ENCODE assay signal across 15 cellular contexts in the genomic region with DNA sequence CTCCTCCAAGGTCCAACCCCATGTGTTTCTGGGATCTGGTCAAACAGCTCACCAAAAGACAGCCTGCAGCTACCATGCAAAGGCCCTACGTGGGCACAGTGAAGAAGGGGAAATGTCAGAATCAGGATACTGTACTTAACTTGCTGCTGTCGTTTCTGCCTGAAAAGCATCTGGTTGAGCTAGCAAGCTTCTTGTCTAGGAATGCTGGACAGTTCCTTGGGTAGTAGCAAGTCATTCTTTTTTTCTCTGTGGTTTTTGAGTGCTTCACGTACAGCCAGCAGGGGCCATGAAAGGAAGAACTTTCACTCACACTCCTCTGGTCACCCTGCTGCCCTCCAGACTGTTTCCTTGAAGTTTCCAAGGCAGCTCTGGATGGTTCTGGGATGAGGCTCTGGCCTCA. TPM values are rescaled to one million over a fixed set of nuclear protein-coding genes. Genes with fewer than 3 reads are reported as not detected.
DNase-seq lines count a peak whose midpoint lies in the region; ATAC-seq and TF ChIP-seq lines count a peak whose summit lies in the region.
"Had no signal": no experiment of that assay in that cellular context is flagged by ENCODE, and none has a peak within 500 bp of the region (broad histone marks: within the 10 kb centered on the region; RNA-seq: fewer than 3 reads in every experiment).

No MANE protein-coding gene starts in this region.

- H3K27ac Mint-ChIP-seq in CD4-positive, alpha-beta memory T cell = peak overlapping the region in 6 of 7 donors; percentile 46 to 98 (median 82)
- H3K27ac Mint-ChIP-seq: activated CD8-positive, alpha-beta T cell treated with anti-CD3 and anti-CD28 coated beads for 36 hours had no signal

- H3K9me3 Mint-ChIP-seq in CD4-positive, alpha-beta memory T cell = no peaks in the 10 kb centered on the region
- H3K9me3 Mint-ChIP-seq: activated CD8-positive, alpha-beta T cell treated with anti-CD3 and anti-CD28 coated beads for 36 hours had no signal

- H3K36me3 Mint-ChIP-seq in CD4-positive, alpha-beta memory T cell = peaks cover 25 to 39% of the 10 kb centered on the region in 2 donors

- no peak for ATAC-seq in aorta (ENCODE audit: low FRiP score)
- ATAC-seq: activated CD8-positive, alpha-beta T cell treated with anti-CD3 and anti-CD28 coated beads for 36 hours; PC-3 had no signal

- no peaks in the 10 kb centered on the region for H3K27me3 ChIP-seq in CD4-positive, alpha-beta memory T cell (ENCODE audit: insufficient read depth, low read length)
- no peaks in the 10 kb centered on the region for H3K27me3 ChIP-seq in aorta (ENCODE audit: control insufficient read depth in 1 of 2, insufficient read depth in 2 of 2, low read length in 1 of 2)

- H3K4me3 Mint-ChIP-seq in CD4-positive, alpha-beta memory T cell = peak overlapping the region in 6 of 8 donors; percentile 6 to 99 (median 95)
- H3K4me3 Mint-ChIP-seq: activated CD8-positive, alpha-beta T cell treated with anti-CD3 and anti-CD28 coated beads for 36 hours had no signal

- no peaks in the 10 kb centered on the region for H3K9me3 ChIP-seq in CD4-positive, alpha-beta memory T cell (ENCODE audit: control insufficient read depth in 1 of 2, low read length in 2 of 2)
- no peaks in the 10 kb centered on the region for H3K9me3 ChIP-seq in aorta (ENCODE audit: control insufficient read depth, low read length)

- in situ Hi-C loops in astrocyte of the spinal cord (cut with HindIII; ENCODE audit: low sequenced_read_pairs) (loop anchor here (10.0 kb wide), 1 partner anchor 57 kb away; a partner anchor contains a TSS), GM13976 (cut with MboI; ENCODE audit: low sequenced_read_pairs, unreplicated experiment) (no loop called here)

- POLR2A ChIA-PET in CD4-positive, alpha-beta memory T cell (lab: Charles Lee; ENCODE audit: partially characterized antibody) = interaction anchor here (0.9 to 7.5 kb wide), 5 partner anchors 15 to 53 kb away, joined by 3 to 83 read pairs (median 4); a partner anchor contains a TSS

- H3K4me1 ChIP-seq in CD4-positive, alpha-beta memory T cell (ENCODE audit: insufficient read depth, low read length) = peaks cover 73% of the 10 kb centered on the region
- no peaks in the 10 kb centered on the region for H3K4me1 ChIP-seq in aorta (ENCODE audit: control insufficient read depth in 1 of 2, insufficient read depth in 2 of 2, low read length in 2 of 2)

- TF ChIP-seq CTCF in astrocyte of the spinal cord (IDR thresholded peaks at IDR 0.05; ENCODE audit: low read depth, low read length) (no peak), GM13976 (IDR thresholded peaks at IDR 0.05; ENCODE audit: borderline replicate concordance, control extremely low read depth, extremely low read depth, insufficient read depth, missing control alignments) (no peak)

- H3K27me3 Mint-ChIP-seq in CD4-positive, alpha-beta memory T cell = no peaks in the 10 kb centered on the region
- H3K27me3 Mint-ChIP-seq: activated CD8-positive, alpha-beta T cell treated with anti-CD3 and anti-CD28 coated beads for 36 hours had no signal

- 14 to 18% methylated on average over 3 of the region's 3 CpGs for WGBS in aorta, 2 donors

- intact Hi-C loops in CD4-positive, alpha-beta memory T cell (cut with micrococcal nuclease) = no loop called here
- intact Hi-C loops in aorta (cut with DNase I) = no loop called here

- DNase-seq in CD4-positive, alpha-beta memory T cell = no peak
- DNase-seq in Jurkat, Clone E6-1 (ENCODE audit: low read depth, low spot score) = peak; percentile 38
- DNase-seq in astrocyte of the spinal cord (ENCODE audit: low read depth, low spot score) (peak; percentile 49), left kidney (ENCODE audit: low read depth, low spot score) (peak; percentile 52), aorta (no peak), GM13976 (ENCODE audit: low spot score) (no peak), activated gamma-delta T cell (lab: John Stamatoyannopoulos, UW) (no peak)
- DNase-seq: activated CD8-positive, alpha-beta T cell treated with anti-CD3 and anti-CD28 coated beads for 36 hours; activated naive CD4-positive, alpha-beta T cell; cortex of kidney; foreskin melanocyte; NCI-H1092 treated with DMSO at 0.1 percent for 48 hours; NCI-H446 treated with DMSO at 0.1 percent for 48 hours; PC-3; small intestine had no signal

- CTCF ChIA-PET in CD4-positive, alpha-beta memory T cell (lab: Charles Lee; ENCODE audit: partially characterized antibody) = interaction anchor here (1.4 to 6.6 kb wide), 4 partner anchors 19 to 55 kb away, joined by 3 to 39 read pairs (median 4); a partner anchor contains a TSS

- peaks cover 27% of the 10 kb centered on the region for H3K36me3 ChIP-seq in CD4-positive, alpha-beta memory T cell (ENCODE audit: insufficient read depth, low read length)
- H3K36me3 ChIP-seq in aorta (ENCODE audit: control insufficient read depth in 1 of 2, insufficient read depth in 2 of 2, low read length in 1 of 2) = peaks cover 0 to 1% of the 10 kb centered on the region in 2 donors

- H3K4me1 Mint-ChIP-seq in CD4-positive, alpha-beta memory T cell = peaks cover 57 to 87% (median 71%) of the 10 kb centered on the region in 4 donors

- peak overlapping the region; percentile 17 for H3K27ac ChIP-seq in CD4-positive, alpha-beta memory T cell (ENCODE audit: low read depth, low read length)
- no peak overlapping the region for H3K27ac ChIP-seq in aorta (ENCODE audit: low read depth in 1 of 2, low read length in 2 of 2)

- no peak overlapping the region for H3K4me3 ChIP-seq in CD4-positive, alpha-beta memory T cell (ENCODE audit: low read length in 2 of 2)
- H3K4me3 ChIP-seq in Jurkat, Clone E6-1 (ENCODE audit: low read length) = no peak overlapping the region
- no peak overlapping the region for H3K4me3 ChIP-seq in astrocyte of the spinal cord (ENCODE audit: low read depth, low read length)
- H3K4me3 ChIP-seq in aorta (ENCODE audit: low read length in 2 of 2) = no peak overlapping the region

RNA-seq across cellular contexts. Expression of a gene that starts 24.7 kb away (rescaled TPM):
- total RNA-seq in CD4-positive, alpha-beta memory T cell = not detected
- not detected for polyA plus RNA-seq in CD4-positive, alpha-beta memory T cell
- 9.3 TPM for polyA plus RNA-seq in Jurkat, Clone E6-1 (2012; ENCODE audit: insufficient read depth, insufficient read length)
- total RNA-seq in aorta = 1 to 10 TPM in 1 of 2 donors, under 1 TPM in 1; 0.78 to 4.8 TPM
- polyA plus RNA-seq in aorta = 1 to 10 TPM in 1 of 2 donors, under 1 TPM in 1; 0.63 to 1.9 TPM

RNA-seq across cellular contexts. Expression of a gene that starts 46.6 kb away (rescaled TPM):
- total RNA-seq in CD4-positive, alpha-beta memory T cell = 10 to 100 TPM; 24.2 to 24.8 TPM
- 1 to 10 TPM; 6.1 to 9.9 TPM for polyA plus RNA-seq in CD4-positive, alpha-beta memory T cell
- polyA plus RNA-seq in Jurkat, Clone E6-1 (2012; ENCODE audit: insufficient read depth, insufficient read length) = 42.1 TPM
- 10 to 100 TPM; 16.1 to 26.9 TPM for total RNA-seq in aorta
- polyA plus RNA-seq in aorta = 10 to 100 TPM in 1 of 2 donors, 1 to 10 TPM in 1; 5.3 to 20.7 TPM

RNA-seq across cellular contexts. Expression of a gene that starts 53.3 kb away (rescaled TPM):
- total RNA-seq in CD4-positive, alpha-beta memory T cell = 10 to 100 TPM; 60.4 to 68.0 TPM
- 10 to 100 TPM; 25.1 to 60.3 TPM for polyA plus RNA-seq in CD4-positive, alpha-beta memory T cell
- 21.7 TPM for polyA plus RNA-seq in Jurkat, Clone E6-1 (2012; ENCODE audit: insufficient read depth, insufficient read length)
- 10 to 100 TPM; 29.6 to 32.5 TPM for total RNA-seq in aorta
- polyA plus RNA-seq in aorta = 1 to 10 TPM; 8.1 to 8.2 TPM

Comparison
In these comparisons a context has a peak if more than half of its experiments do, and no peak if none do; other contexts are left out.
1. DNase-seq: peak in Jurkat, Clone E6-1 (single experiment), astrocyte of the spinal cord (single experiment) and left kidney (single experiment); none in CD4-positive, alpha-beta memory T cell (0 of 5), aorta (0 of 2), GM13976 (single experiment) and activated gamma-delta T cell (single experiment).